Comparison of ENCODE assay signal across 16 cellular contexts in genomic region chr1:60825593-60825992, GRCh38.
A peak's percentile ranks its signal among the peaks of the same experiment; 100 is the strongest.
DNase-seq lines count a peak whose midpoint lies in the region; ATAC-seq, FAIRE-seq and TF ChIP-seq lines count a peak whose summit lies in the region.
"Had no signal": no experiment of that assay in that cellular context is flagged by ENCODE, and none has a peak within 500 bp of the region (broad histone marks: within the 10 kb centered on the region; RNA-seq: fewer than 3 reads in every experiment).

No MANE protein-coding gene starts in this region.

- no peaks in the 10 kb centered on the region for H3K4me1 ChIP-seq in DOHH2 (ENCODE audit: control insufficient read depth, low read length)
- no peaks in the 10 kb centered on the region for H3K4me1 ChIP-seq in mesendoderm (ENCODE audit: control insufficient read depth, low read depth, low read length)

- H3K79me2 ChIP-seq in DOHH2 (ENCODE audit: control insufficient read depth, low read length) (no peaks in the 10 kb centered on the region), mesendoderm (ENCODE audit: control insufficient read depth, insufficient read depth, low read length) (no peaks in the 10 kb centered on the region)

- ATAC-seq in naive thymus-derived CD8-positive, alpha-beta T cell, result no peak

- peaks cover 1 to 12% (median 4%) of the 10 kb centered on the region in 5 donors for H3K27me3 Mint-ChIP-seq in naive thymus-derived CD8-positive, alpha-beta T cell
- H3K27me3 Mint-ChIP-seq: activated naive CD4-positive, alpha-beta T cell treated with anti-CD3 and anti-CD28 coated beads, Interleukin-2, amount 10 ng/mL, durations not matched to agents 7 days and 5 days; B cell had no signal

- H2AK5ac ChIP-seq in mesendoderm (ENCODE audit: low read length), result no peak overlapping the region

- no peak for FAIRE-seq in D721Med (lab: Jason Lieb, UNC)

- H3K27me3 ChIP-seq in DOHH2 (ENCODE audit: control insufficient read depth, low read length) (no peaks in the 10 kb centered on the region), WERI-Rb-1 (ENCODE audit: insufficient read depth, low read depth, severe bottlenecking) (no peaks in the 10 kb centered on the region), mesendoderm (ENCODE audit: insufficient read depth, low read length, poor library complexity) (no peaks in the 10 kb centered on the region)
- H3K27me3 ChIP-seq: neutrophil had no signal

- H3K27ac ChIP-seq in DOHH2 (ENCODE audit: low read depth, low read length) (no peak overlapping the region), WERI-Rb-1 (no peak overlapping the region), mesendoderm (ENCODE audit: low read depth, low read length) (no peak overlapping the region)
- H3K27ac ChIP-seq: neutrophil, PC-9 had no signal

- no peaks in the 10 kb centered on the region for H4K20me1 ChIP-seq in DOHH2 (ENCODE audit: control insufficient read depth, insufficient read depth, low read depth, low read length)

- peak; percentile 12 for DNase-seq in HuH-7 (ENCODE audit: low spot score)
- peak; percentile 67 for DNase-seq in WERI-Rb-1
- peak; percentile 27 for DNase-seq in mesendoderm
- no peak for DNase-seq in NCI-H446 treated with DMSO at 0.1 percent for 48 hours (lab: John Stamatoyannopoulos, UW)
- no peak for DNase-seq in naive thymus-derived CD8-positive, alpha-beta T cell
- no peak for DNase-seq in D721Med (ENCODE audit: insufficient read length, low spot score)
- DNase-seq in activated gamma-delta T cell (lab: John Stamatoyannopoulos, UW), result no peak
- DNase-seq: activated CD8-positive, alpha-beta memory T cell treated with anti-CD3 and anti-CD28 coated beads for 24 hours; activated naive CD4-positive, alpha-beta T cell treated with anti-CD3 and anti-CD28 coated beads, Interleukin-2, amount 10 ng/mL, durations not matched to agents 7 days and 5 days; cerebellar nuclear complex; foreskin melanocyte; PC-9; stimulated activated CD8-positive, alpha-beta memory T cell treated with anti-CD3 and anti-CD28 coated beads, Interleukin-4, amount 100 ng/mL, for 48 hours had no signal

- no peak overlapping the region for H4K5ac ChIP-seq in mesendoderm (ENCODE audit: low read length)

- TF ChIP-seq CTCF in DOHH2 (IDR thresholded peaks at IDR 0.05; ENCODE audit: low read depth, low read length, poor library complexity, severe bottlenecking), result peak; percentile 37
- TF ChIP-seq CTCF in WERI-Rb-1 (IDR thresholded peaks at IDR 0.05; ENCODE audit: low read depth, low read length), result peak; percentile 14; the same call in 1 of the 2 replicates
- TF ChIP-seq CTCF in D721Med (IDR thresholded peaks at IDR 0.05; ENCODE audit: insufficient read depth, missing control alignments), result no peak

- H3K27ac Mint-ChIP-seq in naive thymus-derived CD8-positive, alpha-beta T cell, result no peak overlapping the region
- H3K27ac Mint-ChIP-seq: activated naive CD4-positive, alpha-beta T cell treated with anti-CD3 and anti-CD28 coated beads, Interleukin-2, amount 10 ng/mL, durations not matched to agents 7 days and 5 days; B cell had no signal

- no peaks in the 10 kb centered on the region for H3F3A ChIP-seq in DOHH2 (ENCODE audit: control insufficient read depth, insufficient read depth)

- H3K4me3 Mint-ChIP-seq in naive thymus-derived CD8-positive, alpha-beta T cell, result no peak overlapping the region
- H3K4me3 Mint-ChIP-seq: activated naive CD4-positive, alpha-beta T cell treated with anti-CD3 and anti-CD28 coated beads, Interleukin-2, amount 10 ng/mL, durations not matched to agents 7 days and 5 days; B cell had no signal

- no peak overlapping the region for H2BK5ac ChIP-seq in mesendoderm (ENCODE audit: low read length)

- peaks cover 0 to 6% (median 0%) of the 10 kb centered on the region in 3 donors for H3K36me3 Mint-ChIP-seq in naive thymus-derived CD8-positive, alpha-beta T cell
- H3K36me3 Mint-ChIP-seq: activated naive CD4-positive, alpha-beta T cell treated with anti-CD3 and anti-CD28 coated beads, Interleukin-2, amount 10 ng/mL, durations not matched to agents 7 days and 5 days had no signal

- POLR2A ChIA-PET in naive thymus-derived CD8-positive, alpha-beta T cell (lab: Charles Lee), result no interaction called here

- no peak overlapping the region for H3K4me3 ChIP-seq in DOHH2 (ENCODE audit: low read length)
- H3K4me3 ChIP-seq in WERI-Rb-1 (ENCODE audit: low read depth, low read length), result no peak overlapping the region
- H3K4me3 ChIP-seq in mesendoderm (ENCODE audit: low read length), result no peak overlapping the region
- H3K4me3 ChIP-seq: PC-9 had no signal

- H3K9me2 ChIP-seq in DOHH2 (replicated peaks; ENCODE audit: control insufficient read depth, low read length), result no peaks in the 10 kb centered on the region

- H2BK120ac ChIP-seq in mesendoderm (ENCODE audit: low read depth, low read length), result no peak overlapping the region

- WGBS in mesendoderm (ENCODE audit: extremely low coverage, insufficient coverage, low lambda C conversion rate), result no CpG with 5 or more reads among the region's 1 CpG

- H3K9me3 ChIP-seq in DOHH2 (ENCODE audit: control insufficient read depth, insufficient read depth, low read length) (no peaks in the 10 kb centered on the region), WERI-Rb-1 (ENCODE audit: severe bottlenecking) (no peaks in the 10 kb centered on the region)
- H3K9me3 ChIP-seq: neutrophil had no signal

- H3K18ac ChIP-seq in mesendoderm (ENCODE audit: low read length), result no peak overlapping the region

- no peak overlapping the region for H3K56ac ChIP-seq in mesendoderm (ENCODE audit: low read length)

- no peaks in the 10 kb centered on the region for H3K79me1 ChIP-seq in mesendoderm (ENCODE audit: low read length)

- H3K4me1 Mint-ChIP-seq in naive thymus-derived CD8-positive, alpha-beta T cell, result no peaks in the 10 kb centered on the region
- H3K4me1 Mint-ChIP-seq: activated naive CD4-positive, alpha-beta T cell treated with anti-CD3 and anti-CD28 coated beads, Interleukin-2, amount 10 ng/mL, durations not matched to agents 7 days and 5 days; B cell had no signal

- no peak overlapping the region for H3K9ac ChIP-seq in mesendoderm (ENCODE audit: low read length)

- H3K36me3 ChIP-seq in DOHH2 (ENCODE audit: control insufficient read depth, low read length) (no peaks in the 10 kb centered on the region), WERI-Rb-1 (no peaks in the 10 kb centered on the region), mesendoderm (ENCODE audit: control insufficient read depth, insufficient read depth, low read length) (no peaks in the 10 kb centered on the region)
- H3K36me3 ChIP-seq: neutrophil had no signal

- H3K4me2 ChIP-seq in DOHH2 (ENCODE audit: low read length), result no peak overlapping the region
- no peak overlapping the region for H3K4me2 ChIP-seq in mesendoderm (ENCODE audit: low read length)
- H3K4me2 ChIP-seq: PC-9 had no signal

- peaks cover 0 to 14% (median 4%) of the 10 kb centered on the region in 9 donors for H3K9me3 Mint-ChIP-seq in naive thymus-derived CD8-positive, alpha-beta T cell
- H3K9me3 Mint-ChIP-seq: activated naive CD4-positive, alpha-beta T cell treated with anti-CD3 and anti-CD28 coated beads, Interleukin-2, amount 10 ng/mL, durations not matched to agents 7 days and 5 days had no signal

- H3K23ac ChIP-seq in mesendoderm (ENCODE audit: low read length), result no peak overlapping the region

- H3K4ac ChIP-seq in mesendoderm (ENCODE audit: low read depth, low read length), result no peak overlapping the region

- no peak overlapping the region for H2BK15ac ChIP-seq in mesendoderm (replicated peaks; ENCODE audit: low read depth)

- H4K8ac ChIP-seq in mesendoderm (ENCODE audit: low read depth, low read length), result no peak overlapping the region

Comparison
In these comparisons a context has a peak if more than half of its experiments do, and no peak if none do; other contexts are left out.
1. DNase-seq: peak in HuH-7 (single experiment), WERI-Rb-1 (single experiment) and mesendoderm (single experiment); none in NCI-H446 treated with DMSO at 0.1 percent for 48 hours (single experiment), naive thymus-derived CD8-positive, alpha-beta T cell (0 of 10), D721Med (single experiment) and activated gamma-delta T cell (single experiment).